ENCODE assay signal across 35 cellular contexts in the genomic region with DNA sequence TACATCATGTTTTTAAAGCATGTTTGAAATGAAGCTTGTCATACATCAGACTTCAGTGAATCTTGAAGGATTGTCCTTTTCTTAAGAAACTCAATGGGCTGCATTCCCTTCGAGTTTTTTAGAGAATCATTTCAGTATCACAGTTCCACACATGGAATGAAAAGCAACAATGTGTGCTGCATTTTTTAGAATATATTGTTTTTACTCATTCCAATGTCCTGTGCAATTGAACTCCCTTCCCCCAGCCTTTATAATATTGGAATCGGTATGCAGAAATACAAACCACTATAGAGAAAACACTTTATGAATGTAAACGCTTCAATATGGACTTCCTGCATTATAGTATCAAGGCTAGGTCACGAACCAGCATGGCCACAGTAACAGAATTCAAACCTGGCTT.
"Had no signal": no experiment of that assay in that cellular context is flagged by ENCODE, and none has a peak within 500 bp of the region (broad histone marks: within the 10 kb centered on the region; RNA-seq: fewer than 3 reads in every experiment).

No MANE protein-coding gene starts in this region.

- H3K36me3 ChIP-seq: MG63 had no signal

- H3K27ac ChIP-seq: KMS-11 had no signal

- H3K9ac ChIP-seq: KMS-11 had no signal

- DNase-seq: Karpas-422, Kasumi-1, MG63, MM.1S, MV-4-11, NCI-H1048, NCI-H1092, NCI-H1092 treated with DMSO at 0.1 percent for 48 hours, NCI-H1105, NCI-H1105 treated with DMSO at 0.1 percent for 48 hours, NCI-H1417, NCI-H1417 treated with DMSO at 0.1 percent for 48 hours, NCI-H1436, NCI-H1436 treated with DMSO at 0.1 percent for 48 hours, NCI-H146, NCI-H1694, NCI-H1694 treated with DMSO at 0.1 percent for 48 hours, NCI-H187, NCI-H187 treated with DMSO at 0.1 percent for 48 hours, NCI-H1930, NCI-H2029, NCI-H2029 treated with DMSO at 0.1 percent for 48 hours, NCI-H2081, NCI-H2081 treated with DMSO at 0.1 percent for 48 hours, NCI-H2107, NCI-H2171, NCI-H2171 treated with DMSO at 0.1 percent for 48 hours, NCI-H2227 treated with DMSO at 0.1 percent for 48 hours, NCI-H226, NCI-H345, NCI-H446, NCI-H446 treated with DMSO at 0.1 percent for 48 hours, NCI-H510A, NCI-H510A treated with DMSO at 0.1 percent for 48 hours had no signal

- H3K9me3 ChIP-seq: MG63 had no signal

- H3K4me3 ChIP-seq: MG63 had no signal

- H3K4me2 ChIP-seq: KMS-11 had no signal

- H3K27me3 ChIP-seq: MG63 had no signal
